ENCODE assay signal across 17 cellular contexts in the genomic region with DNA sequence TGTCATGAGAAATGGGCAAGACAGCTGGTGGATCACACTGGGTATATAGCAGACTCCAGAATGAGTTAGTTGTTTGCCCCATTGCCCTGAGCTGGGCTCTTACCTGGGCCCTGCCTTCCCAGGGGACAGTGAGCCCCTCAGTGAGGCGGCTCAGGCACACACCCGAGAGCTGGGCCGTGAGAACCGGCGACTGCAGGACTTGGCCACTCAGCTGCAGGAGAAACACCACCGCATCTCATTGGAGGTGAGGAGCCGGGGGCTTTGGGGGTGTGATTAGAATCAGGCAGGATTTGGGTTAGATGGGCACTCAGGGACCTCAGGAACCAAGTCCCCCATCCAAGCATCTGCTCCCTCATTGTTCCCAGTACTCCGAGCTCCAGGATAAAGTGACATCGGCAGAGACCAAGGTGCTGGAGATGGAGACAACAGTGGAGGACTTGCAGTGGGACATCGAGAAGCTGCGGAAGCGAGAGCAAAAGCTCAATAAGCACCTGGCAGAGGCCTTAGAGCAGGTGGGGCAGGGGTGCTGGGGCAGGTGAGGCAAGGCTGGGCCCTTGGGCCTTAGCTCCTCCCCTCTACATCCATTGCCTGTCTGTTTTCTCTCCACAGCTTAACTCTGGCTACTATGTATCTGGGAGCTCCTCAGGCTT. TPM values are rescaled to one million over a fixed set of nuclear protein-coding genes. Genes with fewer than 3 reads are reported as not detected.
A peak's percentile ranks its signal among the peaks of the same experiment; 100 is the strongest.
DNase-seq lines count a peak whose midpoint lies in the region; ATAC-seq, FAIRE-seq and TF ChIP-seq lines count a peak whose summit lies in the region.
"Had no signal": no experiment of that assay in that cellular context is flagged by ENCODE, and none has a peak within 500 bp of the region (broad histone marks: within the 10 kb centered on the region; RNA-seq: fewer than 3 reads in every experiment).

No MANE protein-coding gene starts in this region.

- no peaks in the 10 kb centered on the region for H3K27me3 Mint-ChIP-seq in nephron (ENCODE audit: low read depth)
- H3K27me3 Mint-ChIP-seq: CD4-positive, CD25-positive, alpha-beta regulatory T cell had no signal

- H3K27me3 ChIP-seq in BLaER1 (no peaks in the 10 kb centered on the region), K562 (ENCODE audit: control insufficient read depth in 2 of 2, insufficient read depth in 2 of 2, low read length in 2 of 2) (no peaks in the 10 kb centered on the region), mammary epithelial cell (ENCODE audit: insufficient read depth, low read length) (no peaks in the 10 kb centered on the region)
- H3K27me3 ChIP-seq in BLaER1 treated with 17β-estradiol and CSF1 and Interleukin-3, amounts not matched to agents 10 nM and 100 nM: no peaks in the 10 kb centered on the region
- H3K27me3 ChIP-seq: BE2C had no signal

- peaks cover 23% of the 10 kb centered on the region for H3K4me1 Mint-ChIP-seq in nephron

- ATAC-seq in K562: no peak
- no peak for ATAC-seq in HG03442 (IDR thresholded peaks at IDR 0.05; ENCODE audit: unreplicated experiment)
- ATAC-seq: A549, GM12878 had no signal

- no peak for TF ChIP-seq EP300 in K562 (IDR thresholded peaks at IDR 0.05; ENCODE audit: low read length)

- CTCF ChIA-PET in K562 (lab: Yijun Ruan, JAX; ENCODE audit: low intra/inter-chr PET ratio): no interaction called here
- CTCF ChIA-PET in mammary epithelial cell (lab: Charles Lee; ENCODE audit: low non-redundant PET): no interaction called here

- H3K9me3 Mint-ChIP-seq in nephron: no peaks in the 10 kb centered on the region
- H3K9me3 Mint-ChIP-seq: CD4-positive, CD25-positive, alpha-beta regulatory T cell; HFFc6 had no signal

- dilution Hi-C loops in mammary epithelial cell (cut with HindIII; ENCODE audit: low sequenced_read_pairs): no loop called here

- POLR2A ChIA-PET in K562 (lab: Yijun Ruan, JAX): interaction anchor here (0.6 to 3.1 kb wide), 6 partner anchors 9 to 353 kb away, joined by 3 to 16 read pairs (median 4); partner anchors contain the start of genes KAT8 and PHKG2

- 98% methylated on average over 12 of the region's 12 CpGs for WGBS in K562 (ENCODE audit: insufficient coverage, low coverage, missing lambda C conversion rate)
- WGBS in mammary epithelial cell (ENCODE audit: low coverage, missing lambda C conversion rate): 96% methylated on average over 12 of the region's 12 CpGs

- peak overlapping the region; percentile 30 to 55 (median 38) for H3K4me3 Mint-ChIP-seq in nephron
- H3K4me3 Mint-ChIP-seq: HFFc6 had no signal

- no peaks in the 10 kb centered on the region for H3K9me3 ChIP-seq in BLaER1
- H3K9me3 ChIP-seq in BLaER1 treated with 17β-estradiol and CSF1 and Interleukin-3, amounts not matched to agents 10 nM and 100 nM (replicated peaks in 1 of 11): no peaks in the 10 kb centered on the region
- no peaks in the 10 kb centered on the region for H3K9me3 ChIP-seq in K562 (replicated peaks; ENCODE audit: control insufficient read depth, insufficient read depth, low read depth, low read length)
- no peaks in the 10 kb centered on the region for H3K9me3 ChIP-seq in mammary epithelial cell (replicated peaks; ENCODE audit: insufficient read depth, low read length)
- H3K9me3 ChIP-seq: A549, BE2C had no signal

- H3K36me3 ChIP-seq in BLaER1: peaks cover 71% of the 10 kb centered on the region
- peaks cover 69 to 77% (median 71%) of the 10 kb centered on the region in 11 experiments for H3K36me3 ChIP-seq in BLaER1 treated with 17β-estradiol and CSF1 and Interleukin-3, amounts not matched to agents 10 nM and 100 nM
- peaks cover 78% of the 10 kb centered on the region for H3K36me3 ChIP-seq in K562 (ENCODE audit: control insufficient read depth, insufficient read depth, low read length)
- H3K36me3 ChIP-seq in mammary epithelial cell (ENCODE audit: insufficient read depth, low read length): peaks cover 29% of the 10 kb centered on the region

- BruUV-seq in K562 (replicated peaks; lab: Mats Ljungman, UMichigan): no TSS peak
- BruUV-seq in mammary epithelial cell (replicated peaks; lab: Mats Ljungman, UMichigan): no TSS peak

- H3K9ac ChIP-seq in BLaER1 (0 out of 2 replicates have a peak overlapping the region, but pooled peaks have one; percentile 86), K562 (ENCODE audit: insufficient read depth in 1 of 2, low read depth in 2 of 2, low read length in 2 of 2) (peak overlapping the region in 1 of 2 experiments; percentile 27; a peak in 2 of 4 replicates), mammary epithelial cell (ENCODE audit: insufficient read depth, low read length) (no peak overlapping the region)
- H3K9ac ChIP-seq in BLaER1 treated with 17β-estradiol and CSF1 and Interleukin-3, amounts not matched to agents 10 nM and 100 nM: peak overlapping the region in 10 of 11 experiments; percentile 8 to 93 (median 88); a peak in 13 of 22 replicates

- peaks cover 34% of the 10 kb centered on the region for H3K4me1 ChIP-seq in BLaER1
- peaks cover 26 to 35% (median 33%) of the 10 kb centered on the region in 10 experiments for H3K4me1 ChIP-seq in BLaER1 treated with 17β-estradiol and CSF1 and Interleukin-3, amounts not matched to agents 10 nM and 100 nM
- peaks cover 19 to 47% of the 10 kb centered on the region in 2 experiments; a peak in 4 of 5 replicates for H3K4me1 ChIP-seq in K562 (replicated peaks in 1 of 2; ENCODE audit: control insufficient read depth in 2 of 2, insufficient read depth in 2 of 2, low read length in 2 of 2)
- H3K4me1 ChIP-seq in mammary epithelial cell (ENCODE audit: insufficient read depth, low read length): peaks cover 27% of the 10 kb centered on the region
- H3K4me1 ChIP-seq: BE2C had no signal

- H3K79me2 ChIP-seq in K562 (ENCODE audit: control insufficient read depth, insufficient read depth, low read length): peaks cover 42% of the 10 kb centered on the region
- H3K79me2 ChIP-seq in mammary epithelial cell (ENCODE audit: insufficient read depth, low read length): peaks cover 48% of the 10 kb centered on the region

- H3K4me3 ChIP-seq in BLaER1 (no peak overlapping the region), K562 (no peak overlapping the region), mammary epithelial cell (replicated peaks in 1 of 3; ENCODE audit: insufficient read depth in 1 of 3, low read depth in 2 of 3, low read length in 3 of 3) (no peak overlapping the region)
- H3K4me3 ChIP-seq in BLaER1 treated with 17β-estradiol and CSF1 and Interleukin-3, amounts not matched to agents 10 nM and 100 nM: no peak overlapping the region
- H3K4me3 ChIP-seq: A549, GM12878 had no signal

- no peak overlapping the region for H3K27ac Mint-ChIP-seq in nephron
- H3K27ac Mint-ChIP-seq: HFFc6 had no signal

- no peak overlapping the region for H3K27ac ChIP-seq in BLaER1
- H3K27ac ChIP-seq in BLaER1 treated with 17β-estradiol and CSF1 and Interleukin-3, amounts not matched to agents 10 nM and 100 nM: no peak overlapping the region
- H3K27ac ChIP-seq in K562 (ENCODE audit: extremely low read depth, low read depth, low read length): no peak overlapping the region
- no peak overlapping the region for H3K27ac ChIP-seq in mammary epithelial cell (ENCODE audit: insufficient read depth, low read depth, low read length)
- H3K27ac ChIP-seq: A549 had no signal

- H3K4me2 ChIP-seq in BLaER1: no peak overlapping the region
- no peak overlapping the region for H3K4me2 ChIP-seq in BLaER1 treated with 17β-estradiol and CSF1 and Interleukin-3, amounts not matched to agents 10 nM and 100 nM
- H3K4me2 ChIP-seq in K562 (ENCODE audit: insufficient read depth, low read length): no peak overlapping the region
- H3K4me2 ChIP-seq in mammary epithelial cell (ENCODE audit: insufficient read depth, low read depth, low read length): no peak overlapping the region

- in situ Hi-C loops in K562 (cut with MboI) (no loop called here), mammary epithelial cell (cut with MboI; ENCODE audit: low sequenced_read_pairs in 2 of 2) (no loop called here)

- no peaks in the 10 kb centered on the region for H3K9me1 ChIP-seq in K562 (ENCODE audit: control insufficient read depth, insufficient read depth, low read length)

- H3K36me3 Mint-ChIP-seq in nephron (ENCODE audit: low read depth): peaks cover 58% of the 10 kb centered on the region

- H2AFZ ChIP-seq in K562 (ENCODE audit: low read depth, low read length): no peak overlapping the region
- H2AFZ ChIP-seq in mammary epithelial cell (ENCODE audit: low read depth, low read length): no peak overlapping the region

- no peak for TF ChIP-seq CTCF in K562 (IDR thresholded peaks at IDR 0.05 in 2 of 3, conservative IDR thresholded peaks at IDR 0.05 in 1 of 3; ENCODE audit: insufficient read depth in 2 of 3, low read depth in 1 of 3, low read length in 3 of 3)
- no peak for TF ChIP-seq CTCF in nephron (IDR thresholded peaks at IDR 0.05; ENCODE audit: unreplicated experiment in 3 of 3)
- no peak for TF ChIP-seq CTCF in mammary epithelial cell (conservative IDR thresholded peaks at IDR 0.05 in 1 of 2, IDR thresholded peaks at IDR 0.05 in 1 of 2; ENCODE audit: extremely low read depth in 1 of 2, insufficient read depth in 1 of 2, low read depth in 1 of 2, low read length in 2 of 2)

- intact Hi-C loops in K562 (cut with micrococcal nuclease): loop anchor here (5.0 kb wide), 1 partner anchor 47 kb away; no protein-coding TSS in a partner anchor
- intact Hi-C loops in mammary epithelial cell (cut with micrococcal nuclease): no loop called here

- no peak for DNase-seq in K562 (ENCODE audit: extremely low read depth in 1 of 4, low spot score in 3 of 4)
- no peak for DNase-seq in mammary epithelial cell
- DNase-seq in NCI-H2107 treated with DMSO at 0.1 percent for 48 hours (lab: John Stamatoyannopoulos, UW; ENCODE audit: unreplicated experiment): no peak
- DNase-seq: BE2C; Calu3; CD4-positive, CD25-positive, alpha-beta regulatory T cell; DMS 273 treated with DMSO at 0.1 percent for 48 hours; HCEC 1CT; HFFc6; IMR-90 had no signal

- no peak for FAIRE-seq in K562 (lab: Jason Lieb, UNC)
- FAIRE-seq: A549, GM12878, GM18507 had no signal

- H4K20me1 ChIP-seq in BLaER1 (peaks cover 70% of the 10 kb centered on the region), K562 (replicated peaks; ENCODE audit: control insufficient read depth, insufficient read depth, low read length) (no peaks in the 10 kb centered on the region), mammary epithelial cell (ENCODE audit: insufficient read depth, low read length) (no peaks in the 10 kb centered on the region)
- H4K20me1 ChIP-seq in BLaER1 treated with 17β-estradiol and CSF1 and Interleukin-3, amounts not matched to agents 10 nM and 100 nM: peaks cover 0 to 65% (median 37%) of the 10 kb centered on the region in 11 experiments; a peak in 16 of 22 replicates

- TF ChIP-seq RAD21 in K562 (CRISPR knock-in tag; conservative IDR thresholded peaks at IDR 0.05 in 1 of 2, IDR thresholded peaks at IDR 0.05 in 1 of 2): no peak

- TF ChIP-seq POLR2A in K562 (conservative IDR thresholded peaks at IDR 0.05): no peak

RNA-seq across cellular contexts. Expression of gene RNF40, which starts 2.8 kb away (rescaled TPM):
- 149 and 268 TPM in 2 replicates for total RNA-seq in K562 (2011; cell fraction: chromatin; rRNA removed; ENCODE audit: low replicate concordance)
- 112 and 115 TPM in 2 replicates for total RNA-seq in K562 (2011; cell fraction: nucleolus; rRNA removed)
- total RNA-seq in K562 (2011; cell fraction: nucleoplasm; rRNA removed): 105 and 116 TPM in 2 replicates
- 81.9 and 95.6 TPM in 2 replicates for total RNA-seq in K562 (2014; rRNA removed)
- 73.7 and 81.5 TPM in 2 replicates for total RNA-seq in K562 (2014; rRNA removed; fragmentation: Illumina TruSeq; extraction: Trizol)
- total RNA-seq in K562 (2015; rRNA removed; fragmentation: Illumina TruSeq; extraction: Trizol): 76.4 and 82.9 TPM in 2 replicates
- total RNA-seq in K562 (2021): 124 and 129 TPM in 2 replicates
- 91.7 and 97.8 TPM in 2 replicates for polyA plus RNA-seq in K562 (2011; rRNA removed)
- polyA plus RNA-seq in K562 (2011; cell fraction: cytosol; rRNA removed): 60.8 and 77.4 TPM in 2 replicates
- 137 and 170 TPM in 2 replicates for polyA plus RNA-seq in K562 (2011; cell fraction: nucleus; rRNA removed)
- polyA plus RNA-seq in K562 (2012): 78.5 and 80.4 TPM in 2 replicates
- polyA plus RNA-seq in K562 (2014; fragmentation: Illumina TruSeq; extraction: Trizol): 107 and 115 TPM in 2 replicates
- polyA plus RNA-seq in K562 (2014; fragmentation: Nextera tagmentation; extraction: Ambion mirVana): 1 to 10 TPM; 6.2 to 9.1 TPM
- 68.2 and 75.6 TPM in 2 replicates for polyA plus RNA-seq in K562 (2014; rRNA removed)
- polyA minus RNA-seq in K562 (2011; rRNA and poly(A)+ RNA removed): 89.9 and 91.7 TPM in 2 replicates
- polyA minus RNA-seq in K562 (2011; cell fraction: cytosol; rRNA and poly(A)+ RNA removed): 61.7 and 77.1 TPM in 2 replicates
- 39.2 and 51.2 TPM in 2 replicates for polyA minus RNA-seq in K562 (2011; cell fraction: nucleus; rRNA and poly(A)+ RNA removed)
- 10 to 100 TPM; 62.8 to 66.4 TPM for total RNA-seq in mammary epithelial cell
- polyA plus RNA-seq in mammary epithelial cell: 45.7 TPM
- polyA minus RNA-seq in mammary epithelial cell: 94.0 TPM

RNA-seq across cellular contexts. Expression of gene CFAP119, which starts 3.1 kb away (rescaled TPM):
- 23.0 and 52.3 TPM in 2 replicates for total RNA-seq in K562 (2011; cell fraction: chromatin; rRNA removed; ENCODE audit: low replicate concordance)
- total RNA-seq in K562 (2011; cell fraction: nucleolus; rRNA removed): 44.0 and 46.5 TPM in 2 replicates
- total RNA-seq in K562 (2011; cell fraction: nucleoplasm; rRNA removed): 24.7 and 39.0 TPM in 2 replicates
- total RNA-seq in K562 (2014; rRNA removed) (16.1 and 18.5 TPM in 2 replicates), K562 (2014; rRNA removed; fragmentation: Illumina TruSeq; extraction: Trizol) (4.2 and 6.1 TPM in 2 replicates), K562 (2015; rRNA removed; fragmentation: Illumina TruSeq; extraction: Trizol) (7.0 and 7.4 TPM in 2 replicates), K562 (2021) (18.4 and 20.0 TPM in 2 replicates), mammary epithelial cell (1 to 10 TPM; 1.5 to 8.3 TPM)
- polyA plus RNA-seq in K562 (2011; rRNA removed) (13.5 and 16.3 TPM in 2 replicates), K562 (2014; fragmentation: Illumina TruSeq; extraction: Trizol) (9.0 and 9.6 TPM in 2 replicates), K562 (2014; fragmentation: Nextera tagmentation; extraction: Ambion mirVana) (1 to 10 TPM; 5.5 to 6.2 TPM), K562 (2014; rRNA removed) (33.7 and 38.2 TPM in 2 replicates), mammary epithelial cell (7.6 TPM)
- 10.6 and 19.6 TPM in 2 replicates for polyA plus RNA-seq in K562 (2011; cell fraction: cytosol; rRNA removed)
- 107 and 225 TPM in 2 replicates for polyA plus RNA-seq in K562 (2011; cell fraction: nucleus; rRNA removed)
- 14.9 and 20.9 TPM in 2 replicates for polyA plus RNA-seq in K562 (2012)
- 1.2 and 2.5 TPM in 2 replicates for polyA minus RNA-seq in K562 (2011; rRNA and poly(A)+ RNA removed)
- polyA minus RNA-seq in K562 (2011; cell fraction: cytosol; rRNA and poly(A)+ RNA removed): 3.8 and 4.2 TPM in 2 replicates
- 16.9 and 21.3 TPM in 2 replicates for polyA minus RNA-seq in K562 (2011; cell fraction: nucleus; rRNA and poly(A)+ RNA removed)
- not detected for polyA minus RNA-seq in mammary epithelial cell

RNA-seq across cellular contexts. Expression of gene PHKG2, which starts 16.7 kb away (rescaled TPM):
- total RNA-seq in K562 (2011; cell fraction: chromatin; rRNA removed; ENCODE audit: low replicate concordance): 128 and 290 TPM in 2 replicates
- total RNA-seq in K562 (2011; cell fraction: nucleolus; rRNA removed): 161 and 163 TPM in 2 replicates
- 157 and 194 TPM in 2 replicates for total RNA-seq in K562 (2011; cell fraction: nucleoplasm; rRNA removed)
- 30.7 and 45.9 TPM in 2 replicates for total RNA-seq in K562 (2014; rRNA removed)
- 18.3 and 21.2 TPM in 2 replicates for total RNA-seq in K562 (2014; rRNA removed; fragmentation: Illumina TruSeq; extraction: Trizol)
- 23.9 and 25.2 TPM in 2 replicates for total RNA-seq in K562 (2015; rRNA removed; fragmentation: Illumina TruSeq; extraction: Trizol)
- 39.7 and 40.7 TPM in 2 replicates for total RNA-seq in K562 (2021)
- polyA plus RNA-seq in K562 (2011; rRNA removed): 44.1 and 54.4 TPM in 2 replicates
- polyA plus RNA-seq in K562 (2011; cell fraction: cytosol; rRNA removed): 44.6 and 56.8 TPM in 2 replicates
- polyA plus RNA-seq in K562 (2011; cell fraction: nucleus; rRNA removed): 182 and 233 TPM in 2 replicates
- polyA plus RNA-seq in K562 (2012): 30.6 and 41.6 TPM in 2 replicates
- polyA plus RNA-seq in K562 (2014; fragmentation: Illumina TruSeq; extraction: Trizol): 39.2 and 41.0 TPM in 2 replicates
- polyA plus RNA-seq in K562 (2014; fragmentation: Nextera tagmentation; extraction: Ambion mirVana): 10 to 100 TPM in 1 of 2 experiments, 1 to 10 TPM in 1; 5.8 to 14.1 TPM
- 50.4 and 54.2 TPM in 2 replicates for polyA plus RNA-seq in K562 (2014; rRNA removed)
- polyA minus RNA-seq in K562 (2011; rRNA and poly(A)+ RNA removed): 19.6 and 26.2 TPM in 2 replicates
- polyA minus RNA-seq in K562 (2011; cell fraction: cytosol; rRNA and poly(A)+ RNA removed): 14.9 and 17.4 TPM in 2 replicates
- polyA minus RNA-seq in K562 (2011; cell fraction: nucleus; rRNA and poly(A)+ RNA removed): 36.2 and 39.6 TPM in 2 replicates
- total RNA-seq in mammary epithelial cell: 10 to 100 TPM; 15.3 to 39.3 TPM
- polyA plus RNA-seq in mammary epithelial cell: 29.2 TPM
- polyA minus RNA-seq in mammary epithelial cell: 6.8 TPM

RNA-seq across cellular contexts. Expression of gene ZNF629, which starts 22.1 kb away (rescaled TPM):
- 6.8 and 16.5 TPM in 2 replicates for total RNA-seq in K562 (2011; cell fraction: chromatin; rRNA removed; ENCODE audit: low replicate concordance)
- total RNA-seq in K562 (2011; cell fraction: nucleolus; rRNA removed): 8.6 and 11.3 TPM in 2 replicates
- total RNA-seq in K562 (2011; cell fraction: nucleoplasm; rRNA removed): 6.7 and 7.3 TPM in 2 replicates
- total RNA-seq in K562 (2014; rRNA removed): 13.8 and 14.9 TPM in 2 replicates
- total RNA-seq in K562 (2014; rRNA removed; fragmentation: Illumina TruSeq; extraction: Trizol): 6.7 and 7.3 TPM in 2 replicates
- total RNA-seq in K562 (2015; rRNA removed; fragmentation: Illumina TruSeq; extraction: Trizol): 9.2 and 10.0 TPM in 2 replicates
- total RNA-seq in K562 (2021): 16.5 and 18.8 TPM in 2 replicates
- polyA plus RNA-seq in K562 (2011; rRNA removed): 2.6 and 4.4 TPM in 2 replicates
- 4.0 and 5.6 TPM in 2 replicates for polyA plus RNA-seq in K562 (2011; cell fraction: cytosol; rRNA removed)
- polyA plus RNA-seq in K562 (2011; cell fraction: nucleus; rRNA removed): 7.1 and 10.9 TPM in 2 replicates
- 12.0 and 13.0 TPM in 2 replicates for polyA plus RNA-seq in K562 (2012)
- 11.6 and 12.4 TPM in 2 replicates for polyA plus RNA-seq in K562 (2014; fragmentation: Illumina TruSeq; extraction: Trizol)
- under 1 TPM; 0.44 to 0.66 TPM for polyA plus RNA-seq in K562 (2014; fragmentation: Nextera tagmentation; extraction: Ambion mirVana)
- polyA plus RNA-seq in K562 (2014; rRNA removed): 6.1 and 7.4 TPM in 2 replicates
- 4.2 and 5.3 TPM in 2 replicates for polyA minus RNA-seq in K562 (2011; rRNA and poly(A)+ RNA removed)
- polyA minus RNA-seq in K562 (2011; cell fraction: cytosol; rRNA and poly(A)+ RNA removed): 9.2 and 9.8 TPM in 2 replicates
- polyA minus RNA-seq in K562 (2011; cell fraction: nucleus; rRNA and poly(A)+ RNA removed): 8.3 and 11.2 TPM in 2 replicates
- total RNA-seq in mammary epithelial cell: 10 to 100 TPM; 13.6 to 19.2 TPM
- 4.9 TPM for polyA plus RNA-seq in mammary epithelial cell
- 9.8 TPM for polyA minus RNA-seq in mammary epithelial cell
